In the genomic region with DNA sequence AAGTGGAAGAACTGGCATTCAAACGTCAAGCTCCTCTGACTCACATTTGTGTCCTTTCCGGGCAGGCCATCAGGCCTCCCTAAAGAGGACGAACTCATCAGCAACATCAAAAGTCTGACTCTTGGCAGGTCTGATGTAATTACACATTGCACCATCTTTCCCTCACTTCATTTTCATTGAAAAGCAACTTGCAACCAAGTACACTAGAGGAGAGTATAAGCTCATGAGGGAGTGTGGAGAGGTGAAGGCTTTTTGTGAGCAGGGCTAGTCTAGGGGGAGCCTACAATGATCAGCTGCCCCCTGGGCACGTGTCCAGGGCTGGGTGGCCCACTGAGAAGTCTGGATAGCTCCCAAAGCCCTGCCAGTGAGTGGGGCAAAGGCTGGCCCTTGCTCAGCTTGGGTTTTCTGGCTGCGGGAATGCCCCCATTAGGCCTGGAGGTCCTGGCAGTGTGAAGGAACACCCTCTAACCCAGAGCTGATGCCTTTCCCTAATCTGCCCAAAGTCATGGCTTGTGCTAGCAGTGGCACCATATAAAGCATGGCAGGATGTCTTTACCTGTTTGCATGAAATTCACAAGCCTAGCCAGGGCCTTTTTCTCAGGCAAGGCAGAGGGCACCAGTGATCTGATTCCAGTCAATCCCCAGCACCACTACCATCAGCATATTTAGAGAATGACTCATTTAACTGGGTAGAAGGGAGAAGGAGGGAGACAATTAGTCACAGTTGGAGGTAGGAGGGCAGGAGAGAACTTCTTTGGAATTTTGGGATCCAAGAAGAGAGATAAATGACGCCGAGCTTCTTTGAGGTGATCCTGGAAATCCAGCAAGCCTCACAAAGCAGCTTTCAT, we compare ENCODE assay signal across 11 cellular contexts. TPM values are rescaled to one million over a fixed set of nuclear protein-coding genes. Genes with fewer than 3 reads are reported as not detected.
A peak's percentile ranks its signal among the peaks of the same experiment; 100 is the strongest.
DNase-seq lines count a peak whose midpoint lies in the region; ATAC-seq, FAIRE-seq and TF ChIP-seq lines count a peak whose summit lies in the region.
"Had no signal": no experiment of that assay in that cellular context is flagged by ENCODE, and none has a peak within 500 bp of the region (broad histone marks: within the 10 kb centered on the region; RNA-seq: fewer than 3 reads in every experiment).

No MANE protein-coding gene starts in this region.

- H3K79me2 ChIP-seq in MM.1S (ENCODE audit: low read length), result no peaks in the 10 kb centered on the region

- no peak overlapping the region for H3K9ac ChIP-seq in MM.1S (ENCODE audit: low read length)
- H3K9ac ChIP-seq: BLaER1 treated with 17β-estradiol and CSF1 and Interleukin-3, amounts not matched to agents 10 nM and 100 nM had no signal

- WGBS in A549 (ENCODE audit: missing lambda C conversion rate), result 7% methylated on average over 7 of the region's 7 CpGs

- FAIRE-seq in A549 (lab: Jason Lieb, UNC), result no peak

- CTCF ChIA-PET in A549 (lab: Yijun Ruan, JAX), result interaction anchor here (0.6 to 5.8 kb wide), 26 partner anchors 9 to 796 kb away, joined by 3 to 68 read pairs (median 5); partner anchors contain the start of gene DAW1

- H2AFZ ChIP-seq in MM.1S (ENCODE audit: low read length), result no peak overlapping the region

- no peaks in the 10 kb centered on the region for H3K9me2 ChIP-seq in MM.1S (replicated peaks; ENCODE audit: insufficient read depth, low read length)

- H3K4me3 ChIP-seq in A549, result no peak overlapping the region
- H3K4me3 ChIP-seq in astrocyte of the cerebellum (ENCODE audit: low read depth, low read length), result no peak overlapping the region
- H3K4me3 ChIP-seq in MM.1S (ENCODE audit: low read length), result no peak overlapping the region
- H3K4me3 ChIP-seq: BLaER1 treated with 17β-estradiol and CSF1 and Interleukin-3, amounts not matched to agents 10 nM and 100 nM had no signal

- no peaks in the 10 kb centered on the region for H3F3A ChIP-seq in MM.1S (ENCODE audit: insufficient read depth, low read length)

- ATAC-seq in A549, result peak; percentile 93 to 94

- peak; percentile 55 to 60; a peak in 4 of 5 replicates for TF ChIP-seq RAD21 in A549 (conservative IDR thresholded peaks at IDR 0.05 in 1 of 2, IDR thresholded peaks at IDR 0.05 in 1 of 2)

- DNase-seq in A549 (ENCODE audit: low read depth in 1 of 2, low spot score in 1 of 2), result peak; percentile 85 to 88
- peak; percentile 94 for DNase-seq in HT1080 (ENCODE audit: low read depth)
- no peak for DNase-seq in astrocyte of the cerebellum (ENCODE audit: low read depth)
- DNase-seq in iPS-NIHi11 (ENCODE audit: low spot score), result peak; percentile 43
- DNase-seq in NCI-H1092 treated with DMSO at 0.1 percent for 48 hours (lab: John Stamatoyannopoulos, UW), result no peak
- DNase-seq in MM.1S, result no peak
- no peak for DNase-seq in NCI-H1105 treated with DMSO at 0.1 percent for 48 hours (lab: John Stamatoyannopoulos, UW)
- DNase-seq in GM19238 (ENCODE audit: insufficient read length, low spot score), result no peak

- POLR2A ChIA-PET in A549 (lab: Yijun Ruan, JAX), result interaction anchor here (1.3 to 2.1 kb wide), 3 partner anchors 14 to 97 kb away, joined by 3 to 10 read pairs (median 4); no protein-coding TSS in a partner anchor

- no peak for TF ChIP-seq POLR2A in A549 (IDR thresholded peaks at IDR 0.05; ENCODE audit: low read length)

- H3K4me1 ChIP-seq in A549, result peaks cover 47% of the 10 kb centered on the region
- no peaks in the 10 kb centered on the region for H3K4me1 ChIP-seq in MM.1S (ENCODE audit: low read length)

- H3K27ac ChIP-seq in A549 (peak overlapping the region; percentile 90 to 94), MM.1S (ENCODE audit: low read length) (no peak overlapping the region)
- H3K27ac ChIP-seq: BLaER1 treated with 17β-estradiol and CSF1 and Interleukin-3, amounts not matched to agents 10 nM and 100 nM had no signal

- H3K4me2 ChIP-seq in A549 (peak overlapping the region; percentile 65), MM.1S (ENCODE audit: low read depth, low read length) (no peak overlapping the region)

- no peaks in the 10 kb centered on the region for H4K20me1 ChIP-seq in MM.1S (ENCODE audit: insufficient read depth, low read length)
- H4K20me1 ChIP-seq: BLaER1 treated with 17β-estradiol and CSF1 and Interleukin-3, amounts not matched to agents 10 nM and 100 nM had no signal

- H3K9me3 ChIP-seq in A549 (no peaks in the 10 kb centered on the region), MM.1S (replicated peaks; ENCODE audit: insufficient read depth, low read length) (no peaks in the 10 kb centered on the region)
- H3K9me3 ChIP-seq: BLaER1 treated with 17β-estradiol and CSF1 and Interleukin-3, amounts not matched to agents 10 nM and 100 nM had no signal

- no peaks in the 10 kb centered on the region for H3K36me3 ChIP-seq in MM.1S (replicated peaks; ENCODE audit: insufficient read depth, low read length)
- H3K36me3 ChIP-seq: BLaER1 treated with 17β-estradiol and CSF1 and Interleukin-3, amounts not matched to agents 10 nM and 100 nM had no signal

- TF ChIP-seq EP300 in A549 (IDR thresholded peaks at IDR 0.05), result peak; percentile 62 to 85; a peak in 3 of 5 replicates

- no peaks in the 10 kb centered on the region for H3K27me3 ChIP-seq in MM.1S (replicated peaks; ENCODE audit: insufficient read depth, low read length)
- H3K27me3 ChIP-seq: BLaER1 treated with 17β-estradiol and CSF1 and Interleukin-3, amounts not matched to agents 10 nM and 100 nM had no signal

- in situ Hi-C loops in astrocyte of the cerebellum (cut with HindIII; ENCODE audit: low sequenced_read_pairs), result no loop called here

- TF ChIP-seq CTCF in A549 (IDR thresholded peaks at IDR 0.05) (peak; percentile 34; the same call in 2 of the 3 replicates), astrocyte of the cerebellum (IDR thresholded peaks at IDR 0.05; ENCODE audit: low read depth, low read length, missing control alignments) (peak; percentile 4), MM.1S (IDR thresholded peaks at IDR 0.05; ENCODE audit: low read length) (no peak)

TF ChIP-seq in A549, 52 proteins besides CTCF, POLR2A, EP300 and RAD21 (continues in another document):
- TF ChIP-seq POLR2AphosphoS2 (conservative IDR thresholded peaks at IDR 0.05; ENCODE audit: low read length) (no peak), NR3C1 (IDR thresholded peaks at IDR 0.05) (no peak), CHD4 (IDR thresholded peaks at IDR 0.05; ENCODE audit: borderline replicate concordance) (no peak), SREBF2 (IDR thresholded peaks at IDR 0.05) (no peak), FOSL2 (IDR thresholded peaks at IDR 0.05) (peak; percentile 84), FOSL2 (CRISPR knock-in tag; IDR thresholded peaks at IDR 0.05) (peak; percentile 93), PBX3 (IDR thresholded peaks at IDR 0.05) (no peak), FOSB (CRISPR knock-in tag; IDR thresholded peaks at IDR 0.05) (no peak), HOXB13 (CRISPR knock-in tag; IDR thresholded peaks at IDR 0.05; ENCODE audit: low read depth) (peak; percentile 77; the same call in 1 of the 2 replicates), MAFK (IDR thresholded peaks at IDR 0.05; ENCODE audit: partially characterized antibody) (peak; percentile 76), RCOR1 (IDR thresholded peaks at IDR 0.05; ENCODE audit: low read depth, low read length) (no peak), ZSCAN20 (CRISPR knock-in tag; IDR thresholded peaks at IDR 0.05) (no peak), ESRRA (IDR thresholded peaks at IDR 0.05; ENCODE audit: borderline replicate concordance, low read length) (no peak), HOXA7 (CRISPR knock-in tag; IDR thresholded peaks at IDR 0.05) (no peak), MAZ (IDR thresholded peaks at IDR 0.05; ENCODE audit: borderline replicate concordance, low read depth, low read length) (no peak), JUN (IDR thresholded peaks at IDR 0.05) (peak; percentile 47 to 70; a peak in 3 of 5 replicates), PHF8 (IDR thresholded peaks at IDR 0.05; ENCODE audit: borderline replicate concordance, low read depth) (no peak)
- TF ChIP-seq, protein P1, sequence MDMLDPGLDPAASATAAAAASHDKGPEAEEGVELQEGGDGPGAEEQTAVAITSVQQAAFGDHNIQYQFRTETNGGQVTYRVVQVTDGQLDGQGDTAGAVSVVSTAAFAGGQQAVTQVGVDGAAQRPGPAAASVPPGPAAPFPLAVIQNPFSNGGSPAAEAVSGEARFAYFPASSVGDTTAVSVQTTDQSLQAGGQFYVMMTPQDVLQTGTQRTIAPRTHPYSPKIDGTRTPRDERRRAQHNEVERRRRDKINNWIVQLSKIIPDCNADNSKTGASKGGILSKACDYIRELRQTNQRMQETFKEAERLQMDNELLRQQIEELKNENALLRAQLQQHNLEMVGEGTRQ (IDR thresholded peaks at IDR 0.05), result peak; percentile 22; the same call in 1 of the 2 replicates

RNA-seq across cellular contexts. Expression of gene DAW1, which starts 8.5 kb away (rescaled TPM):
- polyA plus RNA-seq in A549 (2011; rRNA removed) (2.2 and 2.7 TPM in 2 replicates), A549 (2017; fragmentation: RNase III; extraction: RNeasy Plus Mini Kit Qiagen cat#74134 plus additional on column Dnase treatment) (1.1 to 2.0 TPM (median 1.3 TPM) in 3 replicates)
- polyA plus RNA-seq in A549 (2012; cell fraction: cytosol; rRNA removed), result 1.1 and 1.2 TPM in 2 replicates
- polyA plus RNA-seq in A549 (2012; cell fraction: nucleus; rRNA removed), result 0.54 and 0.56 TPM in 2 replicates
- polyA minus RNA-seq in A549 (2011; rRNA and poly(A)+ RNA removed), result 0.83 and 0.91 TPM in 2 replicates
- 0.17 TPM in 1 of 2 replicates, not detected in the other for total RNA-seq in HT1080 (2014; rRNA removed; shearing (Covaris generic))
- polyA plus RNA-seq in HT1080 (2015; cell fraction: cytosol; rRNA removed), result 0.05 TPM in 1 of 2 replicates, not detected in the other
- 0.23 and 0.25 TPM in 2 replicates for polyA plus RNA-seq in HT1080 (2015; cell fraction: nucleus; rRNA removed)

RNA-seq across cellular contexts. Expression of gene CCL20, which starts 49.3 kb away (rescaled TPM):
- polyA plus RNA-seq in A549 (2011; rRNA removed) (3.4 and 6.5 TPM in 2 replicates), A549 (2017; fragmentation: RNase III; extraction: RNeasy Plus Mini Kit Qiagen cat#74134 plus additional on column Dnase treatment) (0.43 to 1.1 TPM (median 0.45 TPM) in 3 replicates)
- polyA plus RNA-seq in A549 (2012; cell fraction: cytosol; rRNA removed), result 0.57 and 1.3 TPM in 2 replicates
- polyA plus RNA-seq in A549 (2012; cell fraction: nucleus; rRNA removed), result 0.18 and 0.47 TPM in 2 replicates
- 1.8 and 2.7 TPM in 2 replicates for polyA minus RNA-seq in A549 (2011; rRNA and poly(A)+ RNA removed)
- 0.23 and 0.92 TPM in 2 replicates for total RNA-seq in HT1080 (2014; rRNA removed; shearing (Covaris generic))
- polyA plus RNA-seq in HT1080 (2015; cell fraction: cytosol; rRNA removed), result 1.8 and 3.2 TPM in 2 replicates
- polyA plus RNA-seq in HT1080 (2015; cell fraction: nucleus; rRNA removed), result 2.5 and 9.4 TPM in 2 replicates
- total RNA-seq: cerebellum had no signal
- polyA plus RNA-seq: neural cell had no signal

Comparison
In these comparisons a context has a peak if more than half of its experiments do, and no peak if none do; other contexts are left out.
1. DNase-seq: peak in A549 (2 of 2), HT1080 (single experiment) and iPS-NIHi11 (single experiment); none in astrocyte of the cerebellum (single experiment), NCI-H1092 treated with DMSO at 0.1 percent for 48 hours (single experiment), MM.1S (single experiment), NCI-H1105 treated with DMSO at 0.1 percent for 48 hours (single experiment) and GM19238 (single experiment).